In genomic region chr7:142414135-142414534, GRCh38 we compare ENCODE assay signal across 19 cellular contexts.
A peak's percentile ranks its signal among the peaks of the same experiment; 100 is the strongest.
DNase-seq lines count a peak whose midpoint lies in the region; ATAC-seq, FAIRE-seq and TF ChIP-seq lines count a peak whose summit lies in the region.
"Had no signal": no experiment of that assay in that cellular context is flagged by ENCODE, and none has a peak within 500 bp of the region (broad histone marks: within the 10 kb centered on the region; RNA-seq: fewer than 3 reads in every experiment).

No MANE protein-coding gene starts in this region.

- H3K36me3 Mint-ChIP-seq in T-helper 17 cell (ENCODE audit: low read depth): no peaks in the 10 kb centered on the region
- H3K36me3 Mint-ChIP-seq: naive B cell had no signal

- peak overlapping the region; percentile 67 for H3K27ac Mint-ChIP-seq in T-helper 17 cell
- H3K27ac Mint-ChIP-seq: activated CD4-positive, alpha-beta T cell treated with anti-CD3 and anti-CD28 coated beads for 36 hours; naive B cell had no signal

- peaks cover 7% of the 10 kb centered on the region for H3K4me1 Mint-ChIP-seq in T-helper 17 cell
- H3K4me1 Mint-ChIP-seq: naive B cell had no signal

- H3K27me3 Mint-ChIP-seq in T-helper 17 cell: peaks cover 11% of the 10 kb centered on the region
- H3K27me3 Mint-ChIP-seq: activated CD4-positive, alpha-beta T cell treated with anti-CD3 and anti-CD28 coated beads for 36 hours; activated T-cell treated with anti-CD3 and anti-CD28 coated beads, Interleukin-2, amount 50 U/mL, for 24 hours had no signal

- DNase-seq in T-helper 17 cell: no peak
- no peak for DNase-seq in SKM-1 treated with dmso at 0.1 percent for 144 hours (lab: John Stamatoyannopoulos, UW; ENCODE audit: unreplicated experiment)
- no peak for DNase-seq in NCI-H748 treated with DMSO at 0.1 percent for 48 hours (lab: John Stamatoyannopoulos, UW)
- DNase-seq in H54 (ENCODE audit: insufficient read length, low spot score): no peak
- DNase-seq: activated CD4-positive, alpha-beta T cell treated with anti-CD3 and anti-CD28 coated beads for 36 hours; activated T-cell treated with anti-CD3 and anti-CD28 coated beads, Interleukin-2, amount 50 U/mL, for 24 hours; Karpas-422; naive B cell; NCI-H1694; NCI-H510A treated with DMSO at 0.1 percent for 48 hours; T-helper 1 cell had no signal

- FAIRE-seq in H54 (lab: Jason Lieb, UNC): no peak
- FAIRE-seq: colon, RCC 7860 had no signal

- H3K9me3 ChIP-seq in T-helper 17 cell (ENCODE audit: control insufficient read depth, low read length, poor library complexity, severe bottlenecking): no peaks in the 10 kb centered on the region
- H3K9me3 ChIP-seq: HAP-1 had no signal

- H3K4me3 Mint-ChIP-seq in T-helper 17 cell: no peak overlapping the region
- H3K4me3 Mint-ChIP-seq: activated CD4-positive, alpha-beta T cell treated with anti-CD3 and anti-CD28 coated beads for 36 hours; activated T-cell treated with anti-CD3 and anti-CD28 coated beads, Interleukin-2, amount 50 U/mL, for 24 hours had no signal

- peak; percentile 91 for ATAC-seq in GM18511 (IDR thresholded peaks at IDR 0.05; ENCODE audit: unreplicated experiment)
- ATAC-seq in GM19468 (IDR thresholded peaks at IDR 0.05; ENCODE audit: extremely low read depth, unreplicated experiment): peak; percentile 62
- ATAC-seq in HG03060 (IDR thresholded peaks at IDR 0.05; ENCODE audit: low read depth, unreplicated experiment): peak; percentile 72
- ATAC-seq in T-helper 17 cell: no peak
- ATAC-seq in HG03045 (IDR thresholded peaks at IDR 0.05; ENCODE audit: unreplicated experiment): no peak
- ATAC-seq: activated CD4-positive, alpha-beta T cell treated with anti-CD3 and anti-CD28 coated beads for 36 hours; left lobe of liver had no signal

- no peak for TF ChIP-seq POLR2A in H54 (IDR thresholded peaks at IDR 0.05; ENCODE audit: low read depth, low read length)

Comparison
In these comparisons a context has a peak if more than half of its experiments do, and no peak if none do; other contexts are left out.
1. ATAC-seq: peak in GM18511 (single experiment), GM19468 (single experiment) and HG03060 (single experiment); none in T-helper 17 cell (single experiment) and HG03045 (single experiment).